In the genomic region with DNA sequence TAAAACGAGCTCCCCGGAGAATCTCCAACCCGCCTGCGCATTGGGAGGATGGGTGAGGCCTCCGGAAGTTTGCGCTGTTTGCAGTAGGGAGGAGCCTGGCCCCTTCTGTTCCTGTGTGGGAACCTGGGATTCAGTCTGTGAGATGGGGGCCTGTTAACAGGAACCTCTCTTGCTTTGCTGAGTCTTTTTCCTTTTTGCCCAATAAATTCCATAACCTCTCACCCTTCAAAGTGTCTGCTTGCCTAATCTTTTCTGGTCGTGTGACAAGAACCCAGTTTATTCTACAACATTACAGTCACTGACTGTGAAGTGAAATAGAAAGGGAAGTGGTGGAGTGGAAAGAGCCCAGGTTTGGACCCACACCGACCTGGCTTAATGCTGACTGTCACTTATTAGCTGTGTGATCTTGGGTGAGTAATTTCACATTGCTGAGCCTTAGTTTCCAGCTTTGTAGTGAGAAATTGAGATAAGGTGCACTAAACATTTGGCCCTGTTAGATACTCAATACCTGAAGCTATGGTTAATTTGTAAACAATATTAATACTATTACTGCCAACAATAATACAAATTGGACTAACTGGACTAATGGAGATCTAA, we compare ENCODE assay signal across 33 cellular contexts.
"Had no signal": no experiment of that assay in that cellular context is flagged by ENCODE, and none has a peak within 500 bp of the region (broad histone marks: within the 10 kb centered on the region; RNA-seq: fewer than 3 reads in every experiment).

No MANE protein-coding gene starts in this region.

- H3K4me1 ChIP-seq: foreskin keratinocyte had no signal

- H3K27me3 Mint-ChIP-seq: activated B cell treated with CpG ODN at 0.5 μM for 24 hours; activated CD8-positive, alpha-beta T cell treated with anti-CD3 and anti-CD28 coated beads for 36 hours; activated naive CD8-positive, alpha-beta T cell; activated T-helper 17 cell treated with anti-CD3 and anti-CD28 coated beads, Interleukin-2, amount 50 U/mL, for 72 hours; central memory CD8-positive, alpha-beta T cell had no signal

- H3K4me3 Mint-ChIP-seq: activated B cell treated with CpG ODN at 0.5 μM for 24 hours; activated CD8-positive, alpha-beta T cell treated with anti-CD3 and anti-CD28 coated beads for 36 hours; activated naive CD8-positive, alpha-beta T cell; activated T-cell treated with anti-CD3 and anti-CD28 coated beads, Interleukin-2, amount 50 U/mL, for 4 hours; activated T-helper 17 cell treated with anti-CD3 and anti-CD28 coated beads, Interleukin-2, amount 50 U/mL, for 72 hours; central memory CD8-positive, alpha-beta T cell; effector memory CD8-positive, alpha-beta T cell had no signal

- H3K9me3 Mint-ChIP-seq: activated B cell treated with CpG ODN at 0.5 μM for 24 hours; activated CD8-positive, alpha-beta T cell treated with anti-CD3 and anti-CD28 coated beads for 36 hours; activated T-cell treated with anti-CD3 and anti-CD28 coated beads, Interleukin-2, amount 50 U/mL, for 4 hours; activated T-helper 17 cell treated with anti-CD3 and anti-CD28 coated beads, Interleukin-2, amount 50 U/mL, for 72 hours; central memory CD8-positive, alpha-beta T cell; effector memory CD8-positive, alpha-beta T cell had no signal

- H3K36me3 ChIP-seq: brain microvascular endothelial cell, esophagus muscularis mucosa, gastrocnemius medialis, heart left ventricle had no signal

- FAIRE-seq: astrocyte, bronchial epithelial cell, colon had no signal

- H3K27me3 ChIP-seq: brain microvascular endothelial cell, esophagus muscularis mucosa, gastrocnemius medialis, heart left ventricle had no signal

- H3K4me1 Mint-ChIP-seq: activated B cell treated with CpG ODN at 0.5 μM for 24 hours; activated T-helper 17 cell treated with anti-CD3 and anti-CD28 coated beads, Interleukin-2, amount 50 U/mL, for 72 hours; central memory CD8-positive, alpha-beta T cell had no signal

- DNase-seq: activated B cell treated with CpG ODN at 0.5 μM for 24 hours; activated CD4-positive, alpha-beta T cell treated with anti-CD3 and anti-CD28 coated beads for 48 hours; activated CD4-positive, alpha-beta T cell treated with anti-CD3 and anti-CD28 coated beads, Interleukin-2, amount 50 U/mL, for 1 hour; activated CD4-positive, alpha-beta T cell treated with anti-CD3 and anti-CD28 coated beads, Interleukin-2, amount 50 U/mL, for 48 hours; activated CD8-positive, alpha-beta memory T cell treated with anti-CD3 and anti-CD28 coated beads for 24 hours; activated CD8-positive, alpha-beta T cell treated with anti-CD3 and anti-CD28 coated beads for 36 hours; activated effector memory CD4-positive, alpha-beta T cell treated with Interleukin-2 at 50 U/mL for 16 hours; activated gamma-delta T cell treated with Interleukin-2 at 50 U/mL for 16 hours; activated naive CD4-positive, alpha-beta T cell treated with anti-CD3 and anti-CD28 coated beads, Interleukin-2, amount 50 U/mL, for 16 hours; activated naive CD4-positive, alpha-beta T cell treated with Interleukin-2 at 50 U/mL for 16 hours; activated T-cell treated with anti-CD3 and anti-CD28 coated beads, Interleukin-2, amount 50 U/mL, for 4 hours; amniotic stem cell; anterior cingulate cortex; brain microvascular endothelial cell; cortex of kidney; dermis blood vessel endothelial cell; effector CD4-positive, alpha-beta T cell; effector memory CD8-positive, alpha-beta T cell; erythroblast; foreskin keratinocyte; gastrocnemius medialis; glutamatergic neuron; heart left ventricle; T-helper 2 cell had no signal

- H3K27ac ChIP-seq: brain microvascular endothelial cell, esophagus muscularis mucosa, foreskin keratinocyte, gastrocnemius medialis, heart left ventricle, VCaP had no signal

- H3K36me3 Mint-ChIP-seq: activated naive CD8-positive, alpha-beta T cell had no signal

- H3K9me3 ChIP-seq: esophagus muscularis mucosa, gastrocnemius medialis, heart left ventricle had no signal

- ATAC-seq: activated CD4-positive, CD25-positive, alpha-beta regulatory T cell treated with anti-CD3 and anti-CD28 coated beads, Interleukin-2, amount 50 U/mL, for 24 hours; activated CD8-positive, alpha-beta T cell treated with anti-CD3 and anti-CD28 coated beads for 36 hours; activated T-cell treated with anti-CD3 and anti-CD28 coated beads, Interleukin-2, amount 50 U/mL, for 4 hours; activated T-helper 17 cell treated with anti-CD3 and anti-CD28 coated beads, Interleukin-2, amount 50 U/mL, for 72 hours; effector memory CD8-positive, alpha-beta T cell; foreskin keratinocyte; gastrocnemius medialis; heart left ventricle had no signal

- H3K27ac Mint-ChIP-seq: activated B cell treated with CpG ODN at 0.5 μM for 24 hours; activated CD8-positive, alpha-beta T cell treated with anti-CD3 and anti-CD28 coated beads for 36 hours; activated naive CD8-positive, alpha-beta T cell; activated T-helper 17 cell treated with anti-CD3 and anti-CD28 coated beads, Interleukin-2, amount 50 U/mL, for 72 hours; effector memory CD8-positive, alpha-beta T cell had no signal

- H3K4me3 ChIP-seq: esophagus muscularis mucosa, gastrocnemius medialis, heart left ventricle had no signal
